ENCODE assay signal across 8 cellular contexts in the genomic region with DNA sequence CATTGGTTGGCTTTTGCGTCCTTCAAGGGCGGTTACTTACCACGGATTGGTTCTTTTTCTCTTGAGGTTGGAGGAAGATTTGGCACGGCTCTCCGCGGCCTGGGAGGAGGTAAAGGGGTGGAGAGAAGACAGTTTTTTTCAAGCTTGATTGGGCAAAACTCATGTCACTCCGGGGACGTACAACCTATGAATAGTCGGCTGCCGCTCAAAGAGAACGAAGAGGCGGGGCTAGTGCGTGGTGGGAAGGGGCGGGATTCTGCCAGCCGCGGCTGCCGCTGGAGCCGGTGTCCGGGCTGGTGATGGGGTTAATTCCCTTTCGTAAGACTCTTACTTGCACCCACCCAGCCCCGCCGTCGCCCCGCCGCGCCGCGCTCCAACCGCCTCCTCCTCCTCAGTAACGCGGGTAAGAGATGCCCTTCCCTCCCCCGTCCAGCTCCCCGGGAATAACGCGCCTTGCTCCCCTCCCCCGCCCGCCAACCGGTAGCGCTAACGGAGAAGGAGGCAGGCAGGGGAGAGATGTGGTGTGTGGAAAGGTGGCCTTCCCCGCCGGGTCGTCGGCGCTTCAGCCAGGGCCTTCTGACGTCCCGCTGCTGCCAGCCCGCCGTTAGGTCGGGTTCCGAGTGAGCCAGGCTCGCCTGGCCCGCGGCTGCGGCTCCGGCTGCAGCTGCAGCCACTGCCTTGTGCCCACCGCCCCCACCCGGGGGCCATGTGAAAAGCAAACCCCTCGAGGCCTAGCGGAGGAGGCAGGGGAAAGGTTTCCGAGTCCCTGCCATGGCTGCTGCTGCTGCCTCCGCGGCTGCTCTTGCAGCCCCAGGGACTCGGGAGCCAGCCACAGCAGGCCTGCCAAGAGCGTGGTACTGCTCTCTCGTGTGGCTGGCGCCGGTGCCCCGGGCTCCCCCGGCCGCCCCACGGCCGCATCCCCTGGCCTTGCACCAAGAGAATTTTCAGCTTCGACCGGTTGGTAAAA. TPM values are rescaled to one million over a fixed set of nuclear protein-coding genes. Genes with fewer than 3 reads are reported as not detected.
A peak's percentile ranks its signal among the peaks of the same experiment; 100 is the strongest.
DNase-seq lines count a peak whose midpoint lies in the region; ATAC-seq, FAIRE-seq and TF ChIP-seq lines count a peak whose summit lies in the region.

A gene (plus strand): TSS at position 254 of the 967 bp plus-strand sequence. CDS start 73,362 bp downstream, outside the sequence.

- H3K4me3 ChIP-seq in body of pancreas = peak within 1 kb of the TSS; percentile 94 to 97

- no peaks in the 10 kb centered on the region for H3K36me3 ChIP-seq in body of pancreas (replicated peaks in 1 of 2; ENCODE audit: insufficient read depth in 1 of 2, low read depth in 2 of 2)

- intact Hi-C loops in body of pancreas (cut with DNase I) = no loop called here
- intact Hi-C loops in sciatic nerve (cut with DNase I) = no loop called here

- H3K27me3 ChIP-seq in body of pancreas = no peaks in the 10 kb centered on the region

- peak; percentile 99 for DNase-seq in NCI-H2107 treated with DMSO at 0.1 percent for 48 hours (lab: John Stamatoyannopoulos, UW; ENCODE audit: unreplicated experiment)
- peak; percentile 99 to 100 (median 99) for DNase-seq in body of pancreas
- DNase-seq in iPS DF 19.7 (ENCODE audit: low read depth, low spot score) = peak; percentile 99
- DNase-seq in sciatic nerve (ENCODE audit: low spot score) = peak; percentile 98

- H3K9me3 ChIP-seq in body of pancreas = no peaks in the 10 kb centered on the region

- ATAC-seq in GM18520 (IDR thresholded peaks at IDR 0.05; ENCODE audit: unreplicated experiment) (peak; percentile 75), HG03064 (IDR thresholded peaks at IDR 0.05; ENCODE audit: low read depth, unreplicated experiment) (peak; percentile 75), body of pancreas (peak; percentile 91), sciatic nerve (peak; percentile 98)

- FAIRE-seq in A204.1 (lab: Jason Lieb, UNC) (peak; percentile 99), TTC549 (lab: Jason Lieb, UNC) (peak; percentile 98)

- WGBS in body of pancreas, 2 donors = 0% methylated on average over 41 to 72 of the region's 75 CpGs

- TF ChIP-seq POLR2A in body of pancreas (IDR thresholded peaks at IDR 0.05) = peak; percentile 23 to 52 (median 41)

- no peak for TF ChIP-seq CTCF in body of pancreas (IDR thresholded peaks at IDR 0.05)

- H3K4me1 ChIP-seq in body of pancreas = peaks cover 14% of the 10 kb centered on the region

- peak within 1 kb of the TSS; percentile 78 to 97 (median 92) for H3K27ac ChIP-seq in body of pancreas

RNA-seq across cellular contexts. Expression of the gene that starts here (rescaled TPM):
- total RNA-seq in body of pancreas (10 to 100 TPM; 14.5 to 60.3 TPM), sciatic nerve (32.5 TPM)

Comparison
In these comparisons a context has a peak if more than half of its experiments do, and no peak if none do; other contexts are left out.
1. Peak in every context shown above with its lines: DNase-seq, ATAC-seq, H3K4me3 ChIP-seq and H3K27ac ChIP-seq.